ENCODE assay signal across 17 cellular contexts in the genomic region with DNA sequence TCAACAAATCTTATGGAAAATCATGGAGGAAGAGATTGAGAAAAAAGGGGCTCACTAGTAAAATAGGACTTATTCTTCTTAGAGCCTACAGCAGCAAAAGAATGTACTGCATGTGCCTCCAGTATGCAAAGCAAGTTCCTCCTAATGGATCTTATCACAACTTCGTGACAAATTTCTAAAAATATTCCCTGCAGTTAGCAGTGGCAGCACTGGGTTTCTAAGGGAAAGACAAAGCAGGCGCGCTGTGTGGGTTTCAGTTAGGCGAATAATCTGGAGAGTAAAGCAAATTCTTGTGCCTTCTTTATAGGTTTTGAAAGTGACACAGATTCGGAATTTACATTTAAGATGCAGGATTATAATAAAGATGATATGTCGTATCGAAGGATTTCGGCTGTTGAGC.
DNase-seq lines count a peak whose midpoint lies in the region; ATAC-seq and TF ChIP-seq lines count a peak whose summit lies in the region.
"Had no signal": no experiment of that assay in that cellular context is flagged by ENCODE, and none has a peak within 500 bp of the region (broad histone marks: within the 10 kb centered on the region; RNA-seq: fewer than 3 reads in every experiment).

No MANE protein-coding gene starts in this region.

- ATAC-seq in GM23338 (no peak), HG03135 (IDR thresholded peaks at IDR 0.05; ENCODE audit: unreplicated experiment) (no peak), GM19328 (IDR thresholded peaks at IDR 0.05; ENCODE audit: unreplicated experiment) (no peak)
- ATAC-seq in activated naive CD8-positive, alpha-beta T cell treated with anti-CD3 and anti-CD28 coated beads, Interleukin-2, amount 50 U/mL, for 24 hours: no peak

- peak overlapping the region; percentile 32; the same call in 1 of the 3 replicates for H3K4me3 Mint-ChIP-seq in GM23338
- no peak overlapping the region for H3K4me3 Mint-ChIP-seq in activated naive CD8-positive, alpha-beta T cell treated with anti-CD3 and anti-CD28 coated beads, Interleukin-2, amount 50 U/mL, for 24 hours
- H3K4me3 Mint-ChIP-seq: activated CD8-positive, alpha-beta memory T cell treated with anti-CD3 and anti-CD28 coated beads, Interleukin-2, amount 10 ng/mL, durations not matched to agents 7 days and 5 days; CD14-positive monocyte had no signal

- DNase-seq in GM23338 (ENCODE audit: low spot score) (peak; percentile 15), iPS DF 6.9 (ENCODE audit: low read depth, low spot score) (no peak), RWPE1 (ENCODE audit: low spot score) (no peak)
- DNase-seq in activated naive CD8-positive, alpha-beta T cell treated with anti-CD3 and anti-CD28 coated beads, Interleukin-2, amount 50 U/mL, for 24 hours: no peak
- DNase-seq: activated CD8-positive, alpha-beta memory T cell treated with anti-CD3 and anti-CD28 coated beads, Interleukin-2, amount 10 ng/mL, durations not matched to agents 7 days and 5 days; activated effector memory CD4-positive, alpha-beta T cell treated with Interleukin-2 at 50 U/mL for 16 hours; left lung; NCI-H2107; NCI-H526 treated with DMSO at 0.1 percent for 48 hours; spleen; T-helper 2 cell; thyroid gland had no signal

- H3K27ac ChIP-seq in GM23338 (ENCODE audit: low read depth) (peak overlapping the region; percentile 86), cingulate gyrus (ENCODE audit: low read depth, low read length) (peak overlapping the region; percentile 61), iPS DF 6.9 (ENCODE audit: low read length) (peak overlapping the region; percentile 36), skeletal muscle tissue (ENCODE audit: low read depth, low read length) (peak overlapping the region; percentile 29), RWPE1 (no peak overlapping the region)
- H3K27ac ChIP-seq: left lung, spleen, thyroid gland had no signal

- peaks cover 6% of the 10 kb centered on the region for H3K27me3 Mint-ChIP-seq in GM23338 (ENCODE audit: insufficient read depth, low read depth, poor library complexity)
- H3K27me3 Mint-ChIP-seq in activated naive CD8-positive, alpha-beta T cell treated with anti-CD3 and anti-CD28 coated beads, Interleukin-2, amount 50 U/mL, for 24 hours: no peaks in the 10 kb centered on the region
- H3K27me3 Mint-ChIP-seq: activated CD8-positive, alpha-beta memory T cell treated with anti-CD3 and anti-CD28 coated beads, Interleukin-2, amount 10 ng/mL, durations not matched to agents 7 days and 5 days had no signal

- H3K9me3 ChIP-seq in iPS DF 6.9 (ENCODE audit: control insufficient read depth, insufficient read depth, low read length) (no peaks in the 10 kb centered on the region), skeletal muscle tissue (ENCODE audit: control insufficient read depth in 3 of 3, low read length in 3 of 3) (no peaks in the 10 kb centered on the region)
- H3K9me3 ChIP-seq: left lung, spleen, thyroid gland had no signal

- peaks cover 53% of the 10 kb centered on the region for H3K4me1 ChIP-seq in GM23338 (ENCODE audit: insufficient read depth)
- H3K4me1 ChIP-seq in iPS DF 6.9 (ENCODE audit: control insufficient read depth, insufficient read depth, low read length): 0 out of 2 replicates have a peak, but pooled peaks cover 1% of the 10 kb centered on the region
- peaks cover 0 to 8% (median 2%) of the 10 kb centered on the region in 3 donors for H3K4me1 ChIP-seq in skeletal muscle tissue (ENCODE audit: control insufficient read depth in 3 of 3, insufficient read depth in 3 of 3, low read length in 3 of 3)
- H3K4me1 ChIP-seq: thyroid gland had no signal

- WGBS in iPS DF 6.9 (ENCODE audit: insufficient coverage, insufficient read length): 100% methylated on average over 3 of the region's 8 CpGs

- H4K20me1 ChIP-seq in GM23338 (replicated peaks; ENCODE audit: insufficient read depth): no peaks in the 10 kb centered on the region

- peak overlapping the region; percentile 44 for H3K4me2 ChIP-seq in GM23338

- H3K27me3 ChIP-seq in GM23338 (ENCODE audit: insufficient read depth) (no peaks in the 10 kb centered on the region), iPS DF 6.9 (ENCODE audit: control insufficient read depth, insufficient read depth, low read length) (no peaks in the 10 kb centered on the region), skeletal muscle tissue (ENCODE audit: control insufficient read depth in 3 of 3, insufficient read depth in 3 of 3, low read length in 3 of 3) (no peaks in the 10 kb centered on the region)
- H3K27me3 ChIP-seq: left lung, spleen, thyroid gland had no signal

- peak overlapping the region in 1 of 3 donors; percentile 1 for H3K9ac ChIP-seq in skeletal muscle tissue (ENCODE audit: low read depth in 1 of 3, low read length in 3 of 3)

- peaks cover 12% of the 10 kb centered on the region; the same call in 2 of the 3 replicates for H3K36me3 Mint-ChIP-seq in GM23338 (ENCODE audit: low read depth)
- H3K36me3 Mint-ChIP-seq in activated naive CD8-positive, alpha-beta T cell treated with anti-CD3 and anti-CD28 coated beads, Interleukin-2, amount 50 U/mL, for 24 hours (ENCODE audit: low read depth): no peaks in the 10 kb centered on the region
- H3K36me3 Mint-ChIP-seq: CD14-positive monocyte had no signal

- H3K4me3 ChIP-seq in GM23338: 0 out of 2 replicates have a peak overlapping the region, but pooled peaks have one; percentile 17
- no peak overlapping the region for H3K4me3 ChIP-seq in iPS DF 6.9 (ENCODE audit: low read length)
- H3K4me3 ChIP-seq in skeletal muscle tissue (ENCODE audit: low read length in 3 of 3): peak overlapping the region in 1 of 3 donors; percentile 22
- H3K4me3 ChIP-seq: left lung, spleen, thyroid gland had no signal

- H3K27ac Mint-ChIP-seq in GM23338: peak overlapping the region; percentile 96
- H3K27ac Mint-ChIP-seq in activated naive CD8-positive, alpha-beta T cell treated with anti-CD3 and anti-CD28 coated beads, Interleukin-2, amount 50 U/mL, for 24 hours: no peak overlapping the region
- H3K27ac Mint-ChIP-seq: activated CD8-positive, alpha-beta memory T cell treated with anti-CD3 and anti-CD28 coated beads, Interleukin-2, amount 10 ng/mL, durations not matched to agents 7 days and 5 days; CD14-positive monocyte had no signal

- TF ChIP-seq CTCF in GM23338 (conservative IDR thresholded peaks at IDR 0.05; ENCODE audit: low read depth in 2 of 2) (no peak), RWPE1 (conservative IDR thresholded peaks at IDR 0.05; ENCODE audit: low read depth) (no peak)

- H3K9me3 Mint-ChIP-seq in GM23338: no peaks in the 10 kb centered on the region
- no peaks in the 10 kb centered on the region for H3K9me3 Mint-ChIP-seq in activated naive CD8-positive, alpha-beta T cell treated with anti-CD3 and anti-CD28 coated beads, Interleukin-2, amount 50 U/mL, for 24 hours

- CTCF ChIA-PET in RWPE1 (lab: Yijun Ruan, JAX): no interaction called here

- H3K36me3 ChIP-seq in GM23338 (ENCODE audit: insufficient read depth) (no peaks in the 10 kb centered on the region), iPS DF 6.9 (ENCODE audit: control insufficient read depth, insufficient read depth, low read length) (no peaks in the 10 kb centered on the region), skeletal muscle tissue (ENCODE audit: control insufficient read depth in 3 of 3, insufficient read depth in 3 of 3, low read length in 3 of 3) (peaks cover 4 to 28% (median 13%) of the 10 kb centered on the region in 3 donors)

- H3F3A ChIP-seq in GM23338 (replicated peaks; ENCODE audit: low read depth): peaks cover 4% of the 10 kb centered on the region; the same call in 1 of the 2 replicates

- H3K79me2 ChIP-seq in GM23338 (replicated peaks; ENCODE audit: insufficient read depth): no peaks in the 10 kb centered on the region

- no peak overlapping the region for H2AFZ ChIP-seq in GM23338

- no peaks in the 10 kb centered on the region for H3K9me2 ChIP-seq in GM23338 (ENCODE audit: insufficient read depth)

- POLR2A ChIA-PET in RWPE1 (lab: Yijun Ruan, JAX; ENCODE audit: low non-redundant PET): no interaction called here

- peaks cover 72% of the 10 kb centered on the region for H3K4me1 Mint-ChIP-seq in GM23338
- peaks cover 35% of the 10 kb centered on the region for H3K4me1 Mint-ChIP-seq in activated naive CD8-positive, alpha-beta T cell treated with anti-CD3 and anti-CD28 coated beads, Interleukin-2, amount 50 U/mL, for 24 hours
- H3K4me1 Mint-ChIP-seq: CD14-positive monocyte had no signal

TF ChIP-seq in GM23338, 12 proteins besides CTCF, POLR2A, EP300 and RAD21 (continues in another document):
- no peak for TF ChIP-seq EZH2phosphoT487 (IDR thresholded peaks at IDR 0.05; ENCODE audit: unreplicated experiment)
- no peak for TF ChIP-seq CREB1 (CRISPR knock-in tag; IDR thresholded peaks at IDR 0.05; ENCODE audit: low read depth)
- TF ChIP-seq STAT1 (IDR thresholded peaks at IDR 0.05; ENCODE audit: unreplicated experiment): no peak
- TF ChIP-seq NANOG (IDR thresholded peaks at IDR 0.05; ENCODE audit: borderline replicate concordance): no peak
- TF ChIP-seq, protein P1, sequence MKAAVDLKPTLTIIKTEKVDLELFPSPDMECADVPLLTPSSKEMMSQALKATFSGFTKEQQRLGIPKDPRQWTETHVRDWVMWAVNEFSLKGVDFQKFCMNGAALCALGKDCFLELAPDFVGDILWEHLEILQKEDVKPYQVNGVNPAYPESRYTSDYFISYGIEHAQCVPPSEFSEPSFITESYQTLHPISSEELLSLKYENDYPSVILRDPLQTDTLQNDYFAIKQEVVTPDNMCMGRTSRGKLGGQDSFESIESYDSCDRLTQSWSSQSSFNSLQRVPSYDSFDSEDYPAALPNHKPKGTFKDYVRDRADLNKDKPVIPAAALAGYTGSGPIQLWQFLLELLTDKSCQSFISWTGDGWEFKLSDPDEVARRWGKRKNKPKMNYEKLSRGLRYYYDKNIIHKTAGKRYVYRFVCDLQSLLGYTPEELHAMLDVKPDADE (IDR thresholded peaks at IDR 0.05): no peak
